In the genomic region with DNA sequence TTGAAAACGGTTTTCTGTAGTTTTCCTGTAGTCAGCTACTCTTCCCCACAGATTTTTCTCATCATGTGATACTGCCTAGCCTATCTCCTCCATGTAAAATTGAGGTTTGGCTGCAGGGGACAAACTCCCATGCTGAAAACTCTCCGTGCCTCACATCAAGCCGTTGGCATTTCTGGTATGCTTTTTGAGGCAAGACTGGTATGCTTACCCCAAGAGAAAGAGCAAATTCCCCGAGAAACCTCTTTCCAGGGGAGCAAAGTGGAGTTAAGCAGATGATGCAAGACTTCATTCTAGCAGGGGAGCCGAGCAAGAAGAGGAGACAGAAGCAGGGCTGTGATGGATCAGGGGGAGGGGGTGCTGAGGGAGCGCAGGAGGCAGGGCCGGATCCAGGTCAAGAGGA, we compare ENCODE assay signal across 9 cellular contexts. TPM values are rescaled to one million over a fixed set of nuclear protein-coding genes. Genes with fewer than 3 reads are reported as not detected.
DNase-seq lines count a peak whose midpoint lies in the region; ATAC-seq and TF ChIP-seq lines count a peak whose summit lies in the region.
"Had no signal": no experiment of that assay in that cellular context is flagged by ENCODE, and none has a peak within 500 bp of the region (broad histone marks: within the 10 kb centered on the region; RNA-seq: fewer than 3 reads in every experiment).

No MANE protein-coding gene starts in this region.

- H3K36me3 ChIP-seq in GM23338 (ENCODE audit: insufficient read depth): no peaks in the 10 kb centered on the region
- H3K36me3 ChIP-seq: ovary had no signal

- H3K4me3 ChIP-seq in AG04449 (ENCODE audit: low read depth, low read length): peak overlapping the region; percentile 12
- no peak overlapping the region for H3K4me3 ChIP-seq in GM23338
- H3K4me3 ChIP-seq: ovary had no signal

- DNase-seq in AG04449 (ENCODE audit: low read depth, low spot score): peak; percentile 84
- peak; percentile 54 for DNase-seq in GM23338 (ENCODE audit: low spot score)
- peak; percentile 33 for DNase-seq in SW480 (ENCODE audit: low spot score)
- peak; percentile 47 for DNase-seq in hepatic stellate cell (ENCODE audit: low spot score)
- no peak for DNase-seq in NCI-H2081 treated with DMSO at 0.1 percent for 48 hours (lab: John Stamatoyannopoulos, UW)
- DNase-seq: ovary had no signal

- H3K9me2 ChIP-seq in GM23338 (ENCODE audit: insufficient read depth): no peaks in the 10 kb centered on the region

- peaks cover 16% of the 10 kb centered on the region for H3K4me1 Mint-ChIP-seq in GM23338

- TF ChIP-seq CTCF in AG04449 (IDR thresholded peaks at IDR 0.05; ENCODE audit: insufficient read depth, low read length, missing control alignments) (no peak), GM23338 (conservative IDR thresholded peaks at IDR 0.05; ENCODE audit: low read depth in 2 of 2) (no peak)

- no peak overlapping the region for H2AFZ ChIP-seq in GM23338

- H3K4me2 ChIP-seq in GM23338: no peak overlapping the region

- CTCF ChIA-PET in AG04449 (lab: Yijun Ruan, JAX): interaction anchor here (1.4 kb wide), 1 partner anchor 16 kb away, joined by 4 read pairs; no protein-coding TSS in a partner anchor

- H3F3A ChIP-seq in GM23338 (replicated peaks; ENCODE audit: low read depth): no peaks in the 10 kb centered on the region

- no peaks in the 10 kb centered on the region for H3K79me2 ChIP-seq in GM23338 (replicated peaks; ENCODE audit: insufficient read depth)

- H3K4me3 Mint-ChIP-seq in GM23338: no peak overlapping the region

- peak; percentile 4; the same call in 1 of the 3 replicates for ATAC-seq in GM23338
- ATAC-seq in GM21367 (IDR thresholded peaks at IDR 0.05; ENCODE audit: unreplicated experiment): no peak
- ATAC-seq in GM18861 (IDR thresholded peaks at IDR 0.05; ENCODE audit: unreplicated experiment): no peak
- no peak for ATAC-seq in GM21528 (IDR thresholded peaks at IDR 0.05; ENCODE audit: low FRiP score, unreplicated experiment)

- H3K27me3 ChIP-seq in GM23338 (ENCODE audit: insufficient read depth): peaks cover 12% of the 10 kb centered on the region
- H3K27me3 ChIP-seq: ovary had no signal

- H3K4me1 ChIP-seq in GM23338 (ENCODE audit: insufficient read depth): peaks cover 4% of the 10 kb centered on the region; the same call in 1 of the 2 replicates

- H3K27me3 Mint-ChIP-seq in GM23338 (ENCODE audit: insufficient read depth, low read depth, poor library complexity): peaks cover 16% of the 10 kb centered on the region

- no peaks in the 10 kb centered on the region for H3K9me3 Mint-ChIP-seq in GM23338

- POLR2A ChIA-PET in AG04449 (lab: Yijun Ruan, JAX): interaction anchor here (1.1 kb wide), 1 partner anchor 28 kb away, joined by 6 read pairs; the partner anchor contains the start of gene RPL39

- H3K27ac ChIP-seq in GM23338 (ENCODE audit: low read depth): peak overlapping the region; percentile 74; the same call in 1 of the 2 replicates
- H3K27ac ChIP-seq: ovary had no signal

- no peaks in the 10 kb centered on the region for H4K20me1 ChIP-seq in GM23338 (replicated peaks; ENCODE audit: insufficient read depth)

- H3K27ac Mint-ChIP-seq in GM23338: peak overlapping the region; percentile 89

- no peaks in the 10 kb centered on the region; the same call in 2 of the 3 replicates for H3K36me3 Mint-ChIP-seq in GM23338 (ENCODE audit: low read depth)

TF ChIP-seq in GM23338, 12 proteins besides CTCF, POLR2A, EP300 and RAD21 (continues in another document):
- no peak for TF ChIP-seq JUNB (IDR thresholded peaks at IDR 0.05; ENCODE audit: unreplicated experiment)
- TF ChIP-seq EZH2phosphoT487 (IDR thresholded peaks at IDR 0.05; ENCODE audit: unreplicated experiment): no peak
- TF ChIP-seq, protein P1, sequence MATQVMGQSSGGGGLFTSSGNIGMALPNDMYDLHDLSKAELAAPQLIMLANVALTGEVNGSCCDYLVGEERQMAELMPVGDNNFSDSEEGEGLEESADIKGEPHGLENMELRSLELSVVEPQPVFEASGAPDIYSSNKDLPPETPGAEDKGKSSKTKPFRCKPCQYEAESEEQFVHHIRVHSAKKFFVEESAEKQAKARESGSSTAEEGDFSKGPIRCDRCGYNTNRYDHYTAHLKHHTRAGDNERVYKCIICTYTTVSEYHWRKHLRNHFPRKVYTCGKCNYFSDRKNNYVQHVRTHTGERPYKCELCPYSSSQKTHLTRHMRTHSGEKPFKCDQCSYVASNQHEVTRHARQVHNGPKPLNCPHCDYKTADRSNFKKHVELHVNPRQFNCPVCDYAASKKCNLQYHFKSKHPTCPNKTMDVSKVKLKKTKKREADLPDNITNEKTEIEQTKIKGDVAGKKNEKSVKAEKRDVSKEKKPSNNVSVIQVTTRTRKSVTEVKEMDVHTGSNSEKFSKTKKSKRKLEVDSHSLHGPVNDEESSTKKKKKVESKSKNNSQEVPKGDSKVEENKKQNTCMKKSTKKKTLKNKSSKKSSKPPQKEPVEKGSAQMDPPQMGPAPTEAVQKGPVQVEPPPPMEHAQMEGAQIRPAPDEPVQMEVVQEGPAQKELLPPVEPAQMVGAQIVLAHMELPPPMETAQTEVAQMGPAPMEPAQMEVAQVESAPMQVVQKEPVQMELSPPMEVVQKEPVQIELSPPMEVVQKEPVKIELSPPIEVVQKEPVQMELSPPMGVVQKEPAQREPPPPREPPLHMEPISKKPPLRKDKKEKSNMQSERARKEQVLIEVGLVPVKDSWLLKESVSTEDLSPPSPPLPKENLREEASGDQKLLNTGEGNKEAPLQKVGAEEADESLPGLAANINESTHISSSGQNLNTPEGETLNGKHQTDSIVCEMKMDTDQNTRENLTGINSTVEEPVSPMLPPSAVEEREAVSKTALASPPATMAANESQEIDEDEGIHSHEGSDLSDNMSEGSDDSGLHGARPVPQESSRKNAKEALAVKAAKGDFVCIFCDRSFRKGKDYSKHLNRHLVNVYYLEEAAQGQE (IDR thresholded peaks at IDR 0.05; ENCODE audit: unreplicated experiment): no peak
- no peak for TF ChIP-seq POLR2AphosphoS5 (IDR thresholded peaks at IDR 0.05; ENCODE audit: low read depth)
- TF ChIP-seq ETS1 (IDR thresholded peaks at IDR 0.05): no peak
- no peak for TF ChIP-seq ZNF114 (CRISPR knock-in tag; IDR thresholded peaks at IDR 0.05)
- no peak for TF ChIP-seq ZNF331 (CRISPR knock-in tag; IDR thresholded peaks at IDR 0.05; ENCODE audit: low read depth)

RNA-seq across cellular contexts. Expression of gene SOWAHD, which starts 4.8 kb away (rescaled TPM):
- total RNA-seq in GM23338 (2014; rRNA removed; shearing (Covaris generic)): 3.8 and 5.1 TPM in 2 replicates
- polyA plus RNA-seq in GM23338 (2016; fragmentation: Nextera tagmentation; extraction: Ambion mirVana): 2.4 and 3.8 TPM in 2 replicates

RNA-seq across cellular contexts. Expression of gene RPL39, which starts 28.3 kb away (rescaled TPM):
- total RNA-seq in GM23338 (2014; rRNA removed; shearing (Covaris generic)): 2,883 and 2,910 TPM in 2 replicates
- 2,912 and 3,172 TPM in 2 replicates for polyA plus RNA-seq in GM23338 (2016; fragmentation: Nextera tagmentation; extraction: Ambion mirVana)
